In the genomic region with DNA sequence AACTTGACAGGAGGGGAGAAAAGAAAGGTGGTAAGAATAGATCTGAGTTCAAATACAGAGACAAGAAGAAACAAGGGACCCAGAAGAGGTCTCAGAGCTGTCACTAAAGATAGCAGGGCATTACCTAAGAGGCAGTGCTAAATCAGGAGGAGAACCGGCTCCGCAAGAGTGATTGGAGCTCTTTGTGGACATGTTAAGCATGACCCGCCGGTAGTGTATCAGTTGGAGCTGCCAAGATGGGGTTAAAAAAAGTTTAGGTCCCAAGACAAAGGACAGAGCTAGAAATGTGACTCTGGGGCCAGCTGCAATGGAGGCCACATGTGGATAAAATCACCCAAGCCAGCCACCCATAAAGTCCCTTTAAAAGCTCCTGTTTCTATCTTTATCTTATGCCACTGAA, we compare ENCODE assay signal across 12 cellular contexts.
"Had no signal": no experiment of that assay in that cellular context is flagged by ENCODE, and none has a peak within 500 bp of the region (broad histone marks: within the 10 kb centered on the region; RNA-seq: fewer than 3 reads in every experiment).

No MANE protein-coding gene starts in this region.

- H3K4me1 ChIP-seq: tibial nerve had no signal

- H3K4me2 ChIP-seq: hepatocyte had no signal

- FAIRE-seq: small intestine had no signal

- ATAC-seq: naive thymus-derived CD4-positive, alpha-beta T cell; WTC11 had no signal

- H3K4me3 ChIP-seq: hepatocyte, lung, tibial nerve had no signal

- H3K27ac ChIP-seq: epithelial cell of prostate, hepatocyte, tibial nerve had no signal

- H3K27me3 ChIP-seq: hepatocyte, tibial nerve had no signal

- H2AFZ ChIP-seq: hepatocyte had no signal

- H3K9me3 ChIP-seq: tibial nerve had no signal

- H3K79me2 ChIP-seq: hepatocyte had no signal

- DNase-seq: activated CD4-positive, alpha-beta T cell treated with anti-CD3 and anti-CD28 coated beads, Interleukin-2, amount 10 ng/mL, durations not matched to agents 24 days and 14 days; activated naive CD4-positive, alpha-beta T cell treated with Interleukin-2 at 50 U/mL for 16 hours; central memory CD4-positive, alpha-beta T cell; cortex of kidney; effector memory CD4-positive, alpha-beta T cell; naive thymus-derived CD4-positive, alpha-beta T cell; small intestine had no signal
